In the genomic region with DNA sequence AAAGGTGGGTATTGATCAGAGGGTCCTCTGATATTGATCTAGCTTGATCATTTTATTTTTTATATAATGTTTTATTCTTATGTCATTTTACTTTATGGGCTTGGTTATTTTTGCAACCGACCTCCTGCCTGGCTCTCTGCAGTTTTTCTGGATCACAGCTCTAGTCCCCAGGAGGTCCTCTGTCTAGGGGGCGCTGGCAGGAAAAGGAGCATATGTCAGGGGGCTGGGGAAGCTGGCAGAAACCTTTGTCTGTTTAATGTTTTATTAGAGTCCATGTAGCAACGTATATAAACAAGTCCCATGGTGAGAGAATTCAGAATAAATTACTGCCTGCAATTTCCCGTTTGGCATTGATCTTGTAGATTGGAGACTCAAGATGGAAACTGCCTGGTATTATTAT, we compare ENCODE assay signal across 19 cellular contexts.
"Had no signal": no experiment of that assay in that cellular context is flagged by ENCODE, and none has a peak within 500 bp of the region (broad histone marks: within the 10 kb centered on the region; RNA-seq: fewer than 3 reads in every experiment).

No MANE protein-coding gene starts in this region.

- H3K9me3 ChIP-seq: left lung, lower lobe of right lung, neutrophil, right lobe of liver, transverse colon had no signal

- H3K27me3 Mint-ChIP-seq: activated T-cell treated with anti-CD3 and anti-CD28 coated beads, Interleukin-2, amount 50 U/mL, for 24 hours had no signal

- DNase-seq: activated CD4-positive, alpha-beta memory T cell treated with anti-CD3 and anti-CD28 coated beads for 36 hours; activated CD4-positive, alpha-beta T cell treated with anti-CD3 and anti-CD28 coated beads for 4 hours; activated CD8-positive, alpha-beta memory T cell treated with anti-CD3 and anti-CD28 coated beads, Interleukin-2, amount 50 U/mL, for 4 hours; activated gamma-delta T cell; activated naive CD4-positive, alpha-beta T cell treated with anti-CD3 and anti-CD28 coated beads, Interleukin-2, amount 50 U/mL, for 16 hours; activated T-cell treated with anti-CD3 and anti-CD28 coated beads, Interleukin-2, amount 50 U/mL, for 24 hours; amniotic stem cell; central memory CD4-positive, alpha-beta T cell; foreskin fibroblast; left lung; lower lobe of right lung; mesendoderm; right lobe of liver; stimulated activated CD4-positive, alpha-beta T cell treated with anti-CD3 and anti-CD28 coated beads, Interleukin-2, amount 100 ng/mL, for 48 hours; stimulated activated naive CD4-positive, alpha-beta T cell treated with Interleukin-2 at 50 U/mL for 16 hours; transverse colon had no signal

- H3K27ac ChIP-seq: left lung, lower lobe of right lung, neutrophil, right lobe of liver, transverse colon, VCaP had no signal

- H3K4me3 Mint-ChIP-seq: activated CD4-positive, alpha-beta memory T cell treated with anti-CD3 and anti-CD28 coated beads for 36 hours; activated T-cell treated with anti-CD3 and anti-CD28 coated beads, Interleukin-2, amount 50 U/mL, for 24 hours; natural killer cell treated with Interleukin-12 subunit alpha and Interleukin-12 subunit beta and Interleukin-15 and Interleukin-18, amount 100 ng/mL, for 72 hours had no signal

- H3K9me3 Mint-ChIP-seq: activated CD4-positive, alpha-beta memory T cell treated with anti-CD3 and anti-CD28 coated beads for 36 hours; activated T-cell treated with anti-CD3 and anti-CD28 coated beads, Interleukin-2, amount 50 U/mL, for 24 hours; natural killer cell treated with Interleukin-12 subunit alpha and Interleukin-12 subunit beta and Interleukin-15 and Interleukin-18, amount 100 ng/mL, for 72 hours had no signal

- H3K27ac Mint-ChIP-seq: activated CD4-positive, alpha-beta memory T cell treated with anti-CD3 and anti-CD28 coated beads for 36 hours; activated T-cell treated with anti-CD3 and anti-CD28 coated beads, Interleukin-2, amount 50 U/mL, for 24 hours; natural killer cell treated with Interleukin-12 subunit alpha and Interleukin-12 subunit beta and Interleukin-15 and Interleukin-18, amount 100 ng/mL, for 72 hours had no signal

- H3K27me3 ChIP-seq: left lung, neutrophil, right lobe of liver, transverse colon had no signal

- H3K36me3 ChIP-seq: left lung, lower lobe of right lung, neutrophil, right lobe of liver, transverse colon had no signal

- H3K4me1 ChIP-seq: left lung, lower lobe of right lung, right lobe of liver had no signal

- H3K36me3 Mint-ChIP-seq: activated CD4-positive, alpha-beta memory T cell treated with anti-CD3 and anti-CD28 coated beads for 36 hours; natural killer cell treated with Interleukin-12 subunit alpha and Interleukin-12 subunit beta and Interleukin-15 and Interleukin-18, amount 100 ng/mL, for 72 hours had no signal

- H3K4me3 ChIP-seq: left lung, lower lobe of right lung, right lobe of liver, transverse colon had no signal
